Comparison of ENCODE assay signal across 2 cellular contexts in genomic region chr1:2199042-2199810, GRCh38.
A peak's percentile ranks its signal among the peaks of the same experiment; 100 is the strongest.
TF ChIP-seq lines count a peak whose summit lies in the region.

No MANE protein-coding gene starts in this region.

TF ChIP-seq in IMR-90, 13 proteins besides CTCF, POLR2A, EP300 and RAD21:
- TF ChIP-seq MAZ (IDR thresholded peaks at IDR 0.05; ENCODE audit: borderline replicate concordance, low read depth, low read length) (peak; percentile 86), MXI1 (IDR thresholded peaks at IDR 0.05; ENCODE audit: borderline replicate concordance, low read depth, low read length) (0 out of 2 replicates have a peak, but pooled peaks have one; percentile 42), USF2 (IDR thresholded peaks at IDR 0.05; ENCODE audit: low read depth, low read length) (peak; percentile 63), RFX5 (IDR thresholded peaks at IDR 0.05; ENCODE audit: low read depth, low read length) (no peak)

TF ChIP-seq in K562, 482 proteins besides CTCF, POLR2A, EP300 and RAD21 (continues in another document):
- TF ChIP-seq TEAD1 (CRISPR knock-in tag; IDR thresholded peaks at IDR 0.05) (peak in 1 of 2 experiments; percentile 83; a peak in 1 of 4 replicates), MYC (IDR thresholded peaks at IDR 0.05; ENCODE audit: low read depth, low read length) (peak; percentile 98), MYC (CRISPR knock-in tag; IDR thresholded peaks at IDR 0.05; ENCODE audit: borderline replicate concordance, low read depth) (peak; percentile 79; the same call in 1 of the 2 replicates), ARID1B (IDR thresholded peaks at IDR 0.05) (peak; percentile 49; the same call in 1 of the 2 replicates), HDAC8 (tag; IDR thresholded peaks at IDR 0.05) (no peak), HDAC2 (IDR thresholded peaks at IDR 0.05) (peak; percentile 60; the same call in 1 of the 2 replicates), FOXK2 (conservative IDR thresholded peaks at IDR 0.05 in 1 of 2, IDR thresholded peaks at IDR 0.05 in 1 of 2; ENCODE audit: low read depth in 2 of 2) (peak; percentile 19 to 46; a peak in 1 of 4 replicates), SUPT5H (IDR thresholded peaks at IDR 0.05) (peak; percentile 93), IRF9 (tag; IDR thresholded peaks at IDR 0.05) (no peak), TARDBP (IDR thresholded peaks at IDR 0.05) (peak; percentile 18), RCOR1 (IDR thresholded peaks at IDR 0.05; ENCODE audit: borderline replicate concordance in 1 of 2, low read depth in 2 of 2, low read length in 2 of 2) (peak in 1 of 2 experiments; percentile 11; a peak in 1 of 4 replicates), REST (CRISPR knock-in tag; IDR thresholded peaks at IDR 0.05; ENCODE audit: low read depth) (0 out of 2 replicates have a peak, but pooled peaks have one; percentile 46), ZNF133 (CRISPR knock-in tag; IDR thresholded peaks at IDR 0.05) (0 out of 2 replicates have a peak, but pooled peaks have one; percentile 43), ATF6 (CRISPR knock-in tag; IDR thresholded peaks at IDR 0.05) (no peak), RBFOX2 (IDR thresholded peaks at IDR 0.05; ENCODE audit: low read depth, low read length) (peak; percentile 89), HMBOX1 (IDR thresholded peaks at IDR 0.05) (no peak), SETDB1 (IDR thresholded peaks at IDR 0.05; ENCODE audit: low read length) (no peak), ID3 (CRISPR knock-in tag; IDR thresholded peaks at IDR 0.05) (no peak), ID3 (tag; IDR thresholded peaks at IDR 0.05) (peak; percentile 37; the same call in 1 of the 2 replicates), OTX1 (CRISPR knock-in tag; IDR thresholded peaks at IDR 0.05) (peak; percentile 49; the same call in 1 of the 2 replicates), ZBTB1 (CRISPR knock-in tag; IDR thresholded peaks at IDR 0.05; ENCODE audit: borderline replicate concordance, low read depth) (no peak), ATF7 (IDR thresholded peaks at IDR 0.05) (peak; percentile 78), MTA1 (IDR thresholded peaks at IDR 0.05; ENCODE audit: borderline replicate concordance) (peak; percentile 55; the same call in 1 of the 2 replicates), HLTF (IDR thresholded peaks at IDR 0.05) (0 out of 2 replicates have a peak, but pooled peaks have one; percentile 57), SMC3 (conservative IDR thresholded peaks at IDR 0.05; ENCODE audit: insufficient read depth, low read depth, low read length) (peak; percentile 2; the same call in 1 of the 2 replicates), TOE1 (IDR thresholded peaks at IDR 0.05; ENCODE audit: borderline replicate concordance) (peak; percentile 44), TOE1 (CRISPR knock-in tag; IDR thresholded peaks at IDR 0.05; ENCODE audit: borderline replicate concordance, low read depth) (no peak), POLR2B (IDR thresholded peaks at IDR 0.05; ENCODE audit: low read depth, partially characterized antibody) (peak; percentile 91), NFRKB (IDR thresholded peaks at IDR 0.05; ENCODE audit: low read depth) (peak; percentile 44; the same call in 1 of the 2 replicates), TAF1 (IDR thresholded peaks at IDR 0.05; ENCODE audit: control insufficient read depth, extremely low read depth, insufficient read depth, low read length, severe bottlenecking) (peak; percentile 90), ETV1 (tag; conservative IDR thresholded peaks at IDR 0.05; ENCODE audit: low read depth) (peak; percentile 88), SIN3B (IDR thresholded peaks at IDR 0.05; ENCODE audit: low read depth) (0 out of 2 replicates have a peak, but pooled peaks have one; percentile 21), PRDM10 (IDR thresholded peaks at IDR 0.05; ENCODE audit: partially characterized antibody) (peak; percentile 61), ARID4B (CRISPR knock-in tag; IDR thresholded peaks at IDR 0.05) (peak; percentile 91), MTA3 (IDR thresholded peaks at IDR 0.05; ENCODE audit: borderline replicate concordance) (peak; percentile 82; the same call in 1 of the 2 replicates), NBN (IDR thresholded peaks at IDR 0.05; ENCODE audit: low read depth) (peak; percentile 54; the same call in 1 of the 2 replicates), C11orf30 (IDR thresholded peaks at IDR 0.05; ENCODE audit: low read depth) (peak; percentile 52), ETS2 (tag; IDR thresholded peaks at IDR 0.05; ENCODE audit: borderline replicate concordance, poor library complexity, severe bottlenecking) (no peak), ETV6 (IDR thresholded peaks at IDR 0.05; ENCODE audit: borderline replicate concordance in 1 of 2, low read depth in 2 of 2, low read length in 1 of 2) (peak in 1 of 2 experiments; percentile 42; a peak in 2 of 4 replicates), ETV6 (CRISPR knock-in tag; IDR thresholded peaks at IDR 0.05; ENCODE audit: borderline replicate concordance) (no peak), FOXP1 (CRISPR knock-in tag; IDR thresholded peaks at IDR 0.05) (peak; percentile 82), CBX3 (IDR thresholded peaks at IDR 0.05; ENCODE audit: borderline replicate concordance in 1 of 2, low read length in 2 of 2) (peak in 1 of 2 experiments; percentile 67; a peak in 1 of 3 replicates), XRCC3 (IDR thresholded peaks at IDR 0.05) (no peak), SMAD3 (CRISPR knock-in tag; conservative IDR thresholded peaks at IDR 0.05) (no peak), EGR1 (conservative IDR thresholded peaks at IDR 0.05) (peak; percentile 62), POLR2G (IDR thresholded peaks at IDR 0.05; ENCODE audit: low read depth, low read length) (peak; percentile 84), ZNF830 (CRISPR knock-in tag; IDR thresholded peaks at IDR 0.05) (0 out of 2 replicates have a peak, but pooled peaks have one; percentile 45), GATA2 (CRISPR knock-in tag; IDR thresholded peaks at IDR 0.05) (peak; percentile 58), HCFC1 (IDR thresholded peaks at IDR 0.05; ENCODE audit: low read depth, low read length) (peak; percentile 26; the same call in 1 of the 2 replicates)
